In genomic region chrM:11642-12298, GRCh38 we compare ENCODE assay signal across 1 cellular context.
TF ChIP-seq lines count a peak whose summit lies in the region.

No MANE protein-coding gene starts in this region.

TF ChIP-seq in PFSK-1, 5 proteins besides CTCF, POLR2A, EP300 and RAD21 (continued from another document):
- TF ChIP-seq REST (IDR thresholded peaks at IDR 0.05; ENCODE audit: insufficient read depth in 1 of 2, low read depth in 2 of 2, low read length in 2 of 2), result no peak
TF ChIP-seq in PFSK-1: peak in this region for 1.
